Comparison of ENCODE assay signal across 1 cellular context in the genomic region with DNA sequence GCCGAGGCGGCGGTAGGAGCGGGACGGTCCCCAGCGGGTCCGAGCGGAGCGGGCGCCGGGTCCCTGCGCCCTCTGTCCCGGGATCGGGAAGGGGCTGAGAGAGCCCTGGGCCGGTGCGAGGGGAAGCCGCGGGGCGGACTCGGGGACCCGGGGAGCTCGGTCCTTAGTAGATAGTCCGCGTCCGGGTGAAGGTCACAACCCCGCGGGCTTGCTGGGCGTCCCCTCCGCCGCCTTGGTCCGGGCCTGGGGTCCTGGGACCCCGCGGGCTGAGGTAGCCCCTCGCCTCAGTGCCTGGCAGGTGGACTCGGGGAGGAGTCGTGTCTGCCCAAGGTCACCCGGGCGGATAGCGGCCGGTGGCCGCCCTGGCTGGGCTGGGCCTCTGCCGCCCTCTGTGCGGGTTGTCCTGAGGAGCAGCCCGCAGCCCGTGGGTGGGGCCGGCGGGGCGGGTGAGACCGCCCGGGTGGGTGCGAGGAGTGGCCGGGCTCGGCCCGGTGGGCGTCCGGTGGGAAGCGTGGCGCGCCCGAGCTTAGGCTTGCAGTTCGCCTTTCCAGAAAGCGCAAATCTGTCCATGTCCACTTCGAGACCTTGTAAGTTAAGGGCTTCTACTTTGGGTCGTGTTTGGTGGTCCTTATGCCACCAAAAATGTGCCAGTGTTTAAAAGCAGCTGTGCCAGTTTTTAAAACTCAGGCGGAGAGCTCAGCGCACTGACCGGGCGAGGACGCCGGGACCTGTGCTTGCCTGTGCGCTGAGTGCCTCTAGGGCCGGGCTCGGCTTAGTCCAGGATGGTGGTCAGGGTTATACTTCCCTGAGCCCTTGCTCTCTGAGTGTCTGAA.
TF ChIP-seq lines count a peak whose summit lies in the region.

No MANE protein-coding gene starts in this region.

TF ChIP-seq in HepG2, 621 proteins besides CTCF, POLR2A, EP300 and RAD21 (continues in another document):
- TF ChIP-seq ZNF263 (CRISPR knock-in tag; IDR thresholded peaks at IDR 0.05) = no peak
- TF ChIP-seq SMAD1 (CRISPR knock-in tag; IDR thresholded peaks at IDR 0.05; ENCODE audit: borderline replicate concordance, low read depth) = no peak
- TF ChIP-seq, protein P1, sequence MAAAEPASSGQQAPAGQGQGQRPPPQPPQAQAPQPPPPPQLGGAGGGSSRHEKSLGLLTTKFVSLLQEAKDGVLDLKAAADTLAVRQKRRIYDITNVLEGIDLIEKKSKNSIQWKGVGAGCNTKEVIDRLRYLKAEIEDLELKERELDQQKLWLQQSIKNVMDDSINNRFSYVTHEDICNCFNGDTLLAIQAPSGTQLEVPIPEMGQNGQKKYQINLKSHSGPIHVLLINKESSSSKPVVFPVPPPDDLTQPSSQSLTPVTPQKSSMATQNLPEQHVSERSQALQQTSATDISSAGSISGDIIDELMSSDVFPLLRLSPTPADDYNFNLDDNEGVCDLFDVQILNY (CRISPR knock-in tag; conservative IDR thresholded peaks at IDR 0.05) = no peak
- TF ChIP-seq, protein P2, sequence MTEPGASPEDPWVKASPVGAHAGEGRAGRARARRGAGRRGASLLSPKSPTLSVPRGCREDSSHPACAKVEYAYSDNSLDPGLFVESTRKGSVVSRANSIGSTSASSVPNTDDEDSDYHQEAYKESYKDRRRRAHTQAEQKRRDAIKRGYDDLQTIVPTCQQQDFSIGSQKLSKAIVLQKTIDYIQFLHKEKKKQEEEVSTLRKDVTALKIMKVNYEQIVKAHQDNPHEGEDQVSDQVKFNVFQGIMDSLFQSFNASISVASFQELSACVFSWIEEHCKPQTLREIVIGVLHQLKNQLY (CRISPR knock-in tag; IDR thresholded peaks at IDR 0.05) = no peak
- no peak for TF ChIP-seq KLF15 (CRISPR knock-in tag; IDR thresholded peaks at IDR 0.05; ENCODE audit: borderline replicate concordance)
- TF ChIP-seq, protein P3, sequence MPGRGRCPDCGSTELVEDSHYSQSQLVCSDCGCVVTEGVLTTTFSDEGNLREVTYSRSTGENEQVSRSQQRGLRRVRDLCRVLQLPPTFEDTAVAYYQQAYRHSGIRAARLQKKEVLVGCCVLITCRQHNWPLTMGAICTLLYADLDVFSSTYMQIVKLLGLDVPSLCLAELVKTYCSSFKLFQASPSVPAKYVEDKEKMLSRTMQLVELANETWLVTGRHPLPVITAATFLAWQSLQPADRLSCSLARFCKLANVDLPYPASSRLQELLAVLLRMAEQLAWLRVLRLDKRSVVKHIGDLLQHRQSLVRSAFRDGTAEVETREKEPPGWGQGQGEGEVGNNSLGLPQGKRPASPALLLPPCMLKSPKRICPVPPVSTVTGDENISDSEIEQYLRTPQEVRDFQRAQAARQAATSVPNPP (CRISPR knock-in tag; IDR thresholded peaks at IDR 0.05) = no peak
- TF ChIP-seq ZSCAN12 (CRISPR knock-in tag; IDR thresholded peaks at IDR 0.05) = no peak
- TF ChIP-seq ZNF75D (CRISPR knock-in tag; IDR thresholded peaks at IDR 0.05; ENCODE audit: borderline replicate concordance) = no peak
- TF ChIP-seq STAT5B (CRISPR knock-in tag; IDR thresholded peaks at IDR 0.05) = no peak
- TF ChIP-seq, protein P4, sequence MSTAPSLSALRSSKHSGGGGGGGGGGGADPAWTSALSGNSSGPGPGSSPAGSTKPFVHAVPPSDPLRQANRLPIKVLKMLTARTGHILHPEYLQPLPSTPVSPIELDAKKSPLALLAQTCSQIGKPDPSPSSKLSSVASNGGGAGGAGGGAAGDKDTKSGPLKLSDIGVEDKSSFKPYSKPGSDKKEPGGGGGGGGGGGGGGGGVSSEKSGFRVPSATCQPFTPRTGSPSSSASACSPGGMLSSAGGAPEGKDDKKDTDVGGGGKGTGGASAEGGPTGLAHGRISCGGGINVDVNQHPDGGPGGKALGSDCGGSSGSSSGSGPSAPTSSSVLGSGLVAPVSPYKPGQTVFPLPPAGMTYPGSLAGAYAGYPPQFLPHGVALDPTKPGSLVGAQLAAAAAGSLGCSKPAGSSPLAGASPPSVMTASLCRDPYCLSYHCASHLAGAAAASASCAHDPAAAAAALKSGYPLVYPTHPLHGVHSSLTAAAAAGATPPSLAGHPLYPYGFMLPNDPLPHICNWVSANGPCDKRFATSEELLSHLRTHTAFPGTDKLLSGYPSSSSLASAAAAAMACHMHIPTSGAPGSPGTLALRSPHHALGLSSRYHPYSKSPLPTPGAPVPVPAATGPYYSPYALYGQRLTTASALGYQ (CRISPR knock-in tag; IDR thresholded peaks at IDR 0.05) = no peak
- TF ChIP-seq, protein P5, sequence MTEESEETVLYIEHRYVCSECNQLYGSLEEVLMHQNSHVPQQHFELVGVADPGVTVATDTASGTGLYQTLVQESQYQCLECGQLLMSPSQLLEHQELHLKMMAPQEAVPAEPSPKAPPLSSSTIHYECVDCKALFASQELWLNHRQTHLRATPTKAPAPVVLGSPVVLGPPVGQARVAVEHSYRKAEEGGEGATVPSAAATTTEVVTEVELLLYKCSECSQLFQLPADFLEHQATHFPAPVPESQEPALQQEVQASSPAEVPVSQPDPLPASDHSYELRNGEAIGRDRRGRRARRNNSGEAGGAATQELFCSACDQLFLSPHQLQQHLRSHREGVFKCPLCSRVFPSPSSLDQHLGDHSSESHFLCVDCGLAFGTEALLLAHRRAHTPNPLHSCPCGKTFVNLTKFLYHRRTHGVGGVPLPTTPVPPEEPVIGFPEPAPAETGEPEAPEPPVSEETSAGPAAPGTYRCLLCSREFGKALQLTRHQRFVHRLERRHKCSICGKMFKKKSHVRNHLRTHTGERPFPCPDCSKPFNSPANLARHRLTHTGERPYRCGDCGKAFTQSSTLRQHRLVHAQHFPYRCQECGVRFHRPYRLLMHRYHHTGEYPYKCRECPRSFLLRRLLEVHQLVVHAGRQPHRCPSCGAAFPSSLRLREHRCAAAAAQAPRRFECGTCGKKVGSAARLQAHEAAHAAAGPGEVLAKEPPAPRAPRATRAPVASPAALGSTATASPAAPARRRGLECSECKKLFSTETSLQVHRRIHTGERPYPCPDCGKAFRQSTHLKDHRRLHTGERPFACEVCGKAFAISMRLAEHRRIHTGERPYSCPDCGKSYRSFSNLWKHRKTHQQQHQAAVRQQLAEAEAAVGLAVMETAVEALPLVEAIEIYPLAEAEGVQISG (CRISPR knock-in tag; IDR thresholded peaks at IDR 0.05) = no peak; the same call in 1 of the 2 replicates
- no peak for TF ChIP-seq ZNF317 (CRISPR knock-in tag; IDR thresholded peaks at IDR 0.05)
- TF ChIP-seq ZNF33A (CRISPR knock-in tag; IDR thresholded peaks at IDR 0.05; ENCODE audit: borderline replicate concordance) = no peak
- TF ChIP-seq RELA (CRISPR knock-in tag; IDR thresholded peaks at IDR 0.05) = no peak
- TF ChIP-seq HNF4A (CRISPR knock-in tag; IDR thresholded peaks at IDR 0.05) = no peak
- TF ChIP-seq, protein P6, sequence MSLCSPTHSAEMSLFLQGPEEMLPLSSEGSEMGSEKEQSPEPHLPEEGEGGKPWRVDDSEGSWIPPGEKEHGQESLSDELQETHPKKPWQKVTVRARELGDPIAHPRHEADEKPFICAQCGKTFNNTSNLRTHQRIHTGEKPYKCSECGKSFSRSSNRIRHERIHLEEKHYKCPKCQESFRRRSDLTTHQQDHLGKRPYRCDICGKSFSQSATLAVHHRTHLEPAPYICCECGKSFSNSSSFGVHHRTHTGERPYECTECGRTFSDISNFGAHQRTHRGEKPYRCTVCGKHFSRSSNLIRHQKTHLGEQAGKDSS (CRISPR knock-in tag; IDR thresholded peaks at IDR 0.05; ENCODE audit: borderline replicate concordance, low read depth) = 0 out of 2 replicates have a peak, but pooled peaks have one; percentile 57
- TF ChIP-seq, protein P7, sequence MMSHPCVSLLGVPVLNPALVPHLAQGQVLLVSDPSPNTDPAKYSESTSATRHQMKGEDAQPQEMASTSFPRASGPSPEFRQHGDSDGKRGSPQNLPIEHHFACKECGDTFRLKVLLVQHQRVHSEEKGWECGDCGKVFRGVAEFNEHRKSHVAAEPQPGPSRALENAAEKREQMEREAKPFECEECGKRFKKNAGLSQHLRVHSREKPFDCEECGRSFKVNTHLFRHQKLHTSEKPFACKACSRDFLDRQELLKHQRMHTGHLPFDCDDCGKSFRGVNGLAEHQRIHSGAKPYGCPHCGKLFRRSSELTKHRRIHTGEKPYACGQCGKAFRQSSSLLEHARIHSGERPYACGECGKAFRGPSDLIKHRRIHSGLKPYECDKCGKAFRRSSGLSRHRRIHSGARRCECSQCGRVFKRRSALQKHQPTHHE (CRISPR knock-in tag; IDR thresholded peaks at IDR 0.05; ENCODE audit: borderline replicate concordance) = no peak
- TF ChIP-seq MATR3 (CRISPR knock-in tag; IDR thresholded peaks at IDR 0.05) = no peak
- TF ChIP-seq, protein P8, sequence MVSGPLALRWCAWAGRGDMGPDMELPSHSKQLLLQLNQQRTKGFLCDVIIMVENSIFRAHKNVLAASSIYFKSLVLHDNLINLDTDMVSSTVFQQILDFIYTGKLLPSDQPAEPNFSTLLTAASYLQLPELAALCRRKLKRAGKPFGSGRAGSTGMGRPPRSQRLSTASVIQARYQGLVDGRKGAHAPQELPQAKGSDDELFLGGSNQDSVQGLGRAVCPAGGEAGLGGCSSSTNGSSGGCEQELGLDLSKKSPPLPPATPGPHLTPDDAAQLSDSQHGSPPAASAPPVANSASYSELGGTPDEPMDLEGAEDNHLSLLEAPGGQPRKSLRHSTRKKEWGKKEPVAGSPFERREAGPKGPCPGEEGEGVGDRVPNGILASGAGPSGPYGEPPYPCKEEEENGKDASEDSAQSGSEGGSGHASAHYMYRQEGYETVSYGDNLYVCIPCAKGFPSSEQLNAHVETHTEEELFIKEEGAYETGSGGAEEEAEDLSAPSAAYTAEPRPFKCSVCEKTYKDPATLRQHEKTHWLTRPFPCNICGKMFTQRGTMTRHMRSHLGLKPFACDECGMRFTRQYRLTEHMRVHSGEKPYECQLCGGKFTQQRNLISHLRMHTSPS (CRISPR knock-in tag; IDR thresholded peaks at IDR 0.05; ENCODE audit: low read depth) = no peak
- no peak for TF ChIP-seq NFYC (CRISPR knock-in tag; IDR thresholded peaks at IDR 0.05)
- TF ChIP-seq ZNF629 (CRISPR knock-in tag; conservative IDR thresholded peaks at IDR 0.05) = no peak
- no peak for TF ChIP-seq ZNF782 (CRISPR knock-in tag; IDR thresholded peaks at IDR 0.05; ENCODE audit: borderline replicate concordance)
- no peak for TF ChIP-seq ZBTB3 (CRISPR knock-in tag; IDR thresholded peaks at IDR 0.05; ENCODE audit: borderline replicate concordance, low read depth)
- no peak for TF ChIP-seq PITX1 (CRISPR knock-in tag; IDR thresholded peaks at IDR 0.05)
- no peak for TF ChIP-seq SKI (IDR thresholded peaks at IDR 0.05; ENCODE audit: partially characterized antibody)
- 0 out of 2 replicates have a peak, but pooled peaks have one; percentile 1 for TF ChIP-seq SPEN (CRISPR knock-in tag; IDR thresholded peaks at IDR 0.05; ENCODE audit: low read depth)
- no peak for TF ChIP-seq ZNF746 (CRISPR knock-in tag; IDR thresholded peaks at IDR 0.05)
- TF ChIP-seq, protein P9, sequence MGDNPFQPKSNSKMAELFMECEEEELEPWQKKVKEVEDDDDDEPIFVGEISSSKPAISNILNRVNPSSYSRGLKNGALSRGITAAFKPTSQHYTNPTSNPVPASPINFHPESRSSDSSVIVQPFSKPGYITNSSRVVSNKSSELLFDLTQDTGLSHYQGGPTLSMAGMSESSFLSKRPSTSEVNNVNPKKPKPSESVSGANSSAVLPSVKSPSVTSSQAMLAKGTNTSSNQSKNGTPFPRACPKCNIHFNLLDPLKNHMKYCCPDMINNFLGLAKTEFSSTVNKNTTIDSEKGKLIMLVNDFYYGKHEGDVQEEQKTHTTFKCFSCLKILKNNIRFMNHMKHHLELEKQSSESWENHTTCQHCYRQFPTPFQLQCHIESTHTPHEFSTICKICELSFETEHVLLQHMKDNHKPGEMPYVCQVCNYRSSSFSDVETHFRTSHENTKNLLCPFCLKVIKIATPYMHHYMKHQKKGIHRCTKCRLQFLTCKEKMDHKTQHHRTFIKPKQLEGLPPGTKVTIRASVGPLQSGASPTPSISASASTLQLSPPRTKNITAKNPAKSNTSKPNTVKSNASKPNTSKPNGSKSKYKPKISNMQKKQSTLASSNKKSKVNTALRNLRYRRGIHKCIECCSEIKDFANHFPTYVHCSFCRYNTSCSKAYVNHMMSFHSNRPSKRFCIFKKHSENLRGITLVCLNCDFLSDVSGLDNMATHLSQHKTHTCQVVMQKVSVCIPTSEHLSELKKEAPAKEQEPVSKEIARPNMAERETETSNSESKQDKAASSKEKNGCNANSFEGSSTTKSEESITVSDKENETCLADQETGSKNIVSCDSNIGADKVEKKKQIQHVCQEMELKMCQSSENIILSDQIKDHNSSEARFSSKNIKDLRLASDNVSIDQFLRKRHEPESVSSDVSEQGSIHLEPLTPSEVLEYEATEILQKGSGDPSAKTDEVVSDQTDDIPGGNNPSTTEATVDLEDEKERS (CRISPR knock-in tag; IDR thresholded peaks at IDR 0.05) = no peak
- no peak for TF ChIP-seq TBP (CRISPR knock-in tag; IDR thresholded peaks at IDR 0.05)
- TF ChIP-seq, protein P10, sequence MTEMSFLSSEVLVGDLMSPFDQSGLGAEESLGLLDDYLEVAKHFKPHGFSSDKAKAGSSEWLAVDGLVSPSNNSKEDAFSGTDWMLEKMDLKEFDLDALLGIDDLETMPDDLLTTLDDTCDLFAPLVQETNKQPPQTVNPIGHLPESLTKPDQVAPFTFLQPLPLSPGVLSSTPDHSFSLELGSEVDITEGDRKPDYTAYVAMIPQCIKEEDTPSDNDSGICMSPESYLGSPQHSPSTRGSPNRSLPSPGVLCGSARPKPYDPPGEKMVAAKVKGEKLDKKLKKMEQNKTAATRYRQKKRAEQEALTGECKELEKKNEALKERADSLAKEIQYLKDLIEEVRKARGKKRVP (CRISPR knock-in tag; IDR thresholded peaks at IDR 0.05) = no peak
- TF ChIP-seq, protein P11, sequence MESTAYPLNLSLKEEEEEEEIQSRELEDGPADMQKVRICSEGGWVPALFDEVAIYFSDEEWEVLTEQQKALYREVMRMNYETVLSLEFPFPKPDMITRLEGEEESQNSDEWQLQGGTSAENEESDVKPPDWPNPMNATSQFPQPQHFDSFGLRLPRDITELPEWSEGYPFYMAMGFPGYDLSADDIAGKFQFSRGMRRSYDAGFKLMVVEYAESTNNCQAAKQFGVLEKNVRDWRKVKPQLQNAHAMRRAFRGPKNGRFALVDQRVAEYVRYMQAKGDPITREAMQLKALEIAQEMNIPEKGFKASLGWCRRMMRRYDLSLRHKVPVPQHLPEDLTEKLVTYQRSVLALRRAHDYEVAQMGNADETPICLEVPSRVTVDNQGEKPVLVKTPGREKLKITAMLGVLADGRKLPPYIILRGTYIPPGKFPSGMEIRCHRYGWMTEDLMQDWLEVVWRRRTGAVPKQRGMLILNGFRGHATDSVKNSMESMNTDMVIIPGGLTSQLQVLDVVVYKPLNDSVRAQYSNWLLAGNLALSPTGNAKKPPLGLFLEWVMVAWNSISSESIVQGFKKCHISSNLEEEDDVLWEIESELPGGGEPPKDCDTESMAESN (CRISPR knock-in tag; conservative IDR thresholded peaks at IDR 0.05) = 0 out of 2 replicates have a peak, but pooled peaks have one; percentile 19
- TF ChIP-seq MEF2D (CRISPR knock-in tag; IDR thresholded peaks at IDR 0.05) = no peak
- no peak for TF ChIP-seq TBL1XR1 (IDR thresholded peaks at IDR 0.05; ENCODE audit: borderline replicate concordance, low read length, partially characterized antibody)
- no peak for TF ChIP-seq THYN1 (CRISPR knock-in tag; IDR thresholded peaks at IDR 0.05; ENCODE audit: borderline replicate concordance, low read depth)
- TF ChIP-seq KLF9 (CRISPR knock-in tag; IDR thresholded peaks at IDR 0.05; ENCODE audit: low read depth) = no peak
- no peak for TF ChIP-seq NCOR1 (IDR thresholded peaks at IDR 0.05; ENCODE audit: borderline replicate concordance, low read length)
- TF ChIP-seq, protein P12, sequence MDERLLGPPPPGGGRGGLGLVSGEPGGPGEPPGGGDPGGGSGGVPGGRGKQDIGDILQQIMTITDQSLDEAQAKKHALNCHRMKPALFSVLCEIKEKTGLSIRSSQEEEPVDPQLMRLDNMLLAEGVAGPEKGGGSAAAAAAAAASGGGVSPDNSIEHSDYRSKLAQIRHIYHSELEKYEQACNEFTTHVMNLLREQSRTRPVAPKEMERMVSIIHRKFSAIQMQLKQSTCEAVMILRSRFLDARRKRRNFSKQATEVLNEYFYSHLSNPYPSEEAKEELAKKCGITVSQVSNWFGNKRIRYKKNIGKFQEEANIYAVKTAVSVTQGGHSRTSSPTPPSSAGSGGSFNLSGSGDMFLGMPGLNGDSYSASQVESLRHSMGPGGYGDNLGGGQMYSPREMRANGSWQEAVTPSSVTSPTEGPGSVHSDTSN (CRISPR knock-in tag; IDR thresholded peaks at IDR 0.05) = no peak
- no peak for TF ChIP-seq ZNF562 (CRISPR knock-in tag; IDR thresholded peaks at IDR 0.05; ENCODE audit: borderline replicate concordance)
